ENCODE assay signal across 1 cellular context in the genomic region with DNA sequence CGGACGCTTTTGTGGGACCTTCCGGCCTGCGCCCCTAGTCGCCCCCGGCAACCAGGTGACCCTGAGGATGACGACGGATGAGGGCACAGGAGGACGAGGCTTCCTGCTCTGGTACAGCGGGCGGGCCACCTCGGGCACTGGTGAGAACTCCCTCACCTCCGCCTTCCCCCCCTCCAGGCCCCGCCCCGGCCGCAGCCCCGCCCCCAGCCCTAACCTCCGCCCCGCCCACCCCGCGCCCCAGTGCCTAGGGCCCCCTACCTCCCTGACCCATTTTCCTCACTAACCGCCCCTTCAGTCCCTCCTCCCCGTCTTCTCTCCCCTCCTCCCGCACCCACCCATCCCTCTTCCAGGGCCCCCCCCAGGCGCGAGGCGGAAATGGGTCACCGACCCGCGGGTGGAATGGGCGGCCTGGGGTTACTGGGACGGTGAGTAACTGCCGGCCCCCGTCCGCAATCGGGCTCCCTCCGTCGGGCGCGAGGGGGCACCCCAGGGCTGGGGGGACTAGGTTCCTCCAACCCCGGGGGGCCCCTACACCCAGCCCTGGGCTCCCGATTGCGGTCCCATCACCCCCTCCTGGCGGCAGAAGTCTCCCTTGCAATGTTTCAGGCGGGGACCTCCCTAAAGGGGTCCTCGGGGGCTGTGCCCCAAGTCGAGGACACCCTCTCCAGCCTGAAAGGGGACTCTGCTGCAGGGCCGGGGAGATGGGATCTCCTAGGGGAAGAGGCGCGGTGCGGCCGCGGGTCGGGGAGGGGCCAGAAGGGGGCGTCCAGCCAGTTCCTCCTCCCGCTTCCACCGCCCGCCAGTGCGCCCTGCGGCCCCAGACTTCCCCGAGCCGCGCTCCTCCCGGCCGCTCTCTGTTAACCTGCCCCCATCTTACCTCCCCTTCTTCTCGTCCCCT.
TF ChIP-seq lines count a peak whose summit lies in the region.

No MANE protein-coding gene starts in this region.

TF ChIP-seq in A549, 52 proteins besides CTCF, POLR2A, EP300 and RAD21 (continued from another document):
- TF ChIP-seq KDM1A (IDR thresholded peaks at IDR 0.05; ENCODE audit: low read depth) (no peak), SMC3 (IDR thresholded peaks at IDR 0.05) (peak; percentile 34; the same call in 2 of the 3 replicates), PHF8 (IDR thresholded peaks at IDR 0.05; ENCODE audit: borderline replicate concordance, low read depth) (peak; percentile 36; the same call in 1 of the 2 replicates)
